ENCODE assay signal across 19 cellular contexts in the genomic region with DNA sequence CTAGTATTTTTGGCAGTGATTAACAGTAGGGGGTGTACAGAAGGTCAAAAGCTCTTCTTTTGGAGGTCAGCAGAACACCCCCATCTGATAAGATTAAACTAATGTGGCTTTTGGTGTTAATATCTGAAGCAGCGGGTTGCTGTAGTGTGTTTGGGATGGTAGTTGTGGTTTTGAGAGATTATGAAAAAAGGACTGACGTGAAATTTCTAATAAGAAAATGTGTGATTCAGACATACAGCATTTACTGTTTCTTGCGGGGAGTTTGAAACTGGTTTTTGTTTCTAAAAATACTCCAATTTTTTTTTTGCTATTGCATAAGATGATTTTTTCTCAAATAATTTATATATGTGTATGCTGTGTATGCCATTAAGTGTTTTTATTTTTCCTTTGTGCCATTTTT.
"Had no signal": no experiment of that assay in that cellular context is flagged by ENCODE, and none has a peak within 500 bp of the region (broad histone marks: within the 10 kb centered on the region; RNA-seq: fewer than 3 reads in every experiment).

No MANE protein-coding gene starts in this region.

- H3K4me3 Mint-ChIP-seq: central memory CD8-positive, alpha-beta T cell; effector memory CD8-positive, alpha-beta T cell; memory B cell; WTC11 had no signal

- H3K4me1 ChIP-seq: ascending aorta, colonic mucosa, gastroesophageal sphincter, prostate gland had no signal

- H3K27me3 Mint-ChIP-seq: central memory CD8-positive, alpha-beta T cell; effector memory CD8-positive, alpha-beta T cell; memory B cell had no signal

- H3K4me1 Mint-ChIP-seq: memory B cell had no signal

- H3K27ac ChIP-seq: ascending aorta, colonic mucosa, dorsolateral prefrontal cortex, esophagus squamous epithelium, gastroesophageal sphincter, heart left ventricle, prostate gland had no signal

- H3K4me3 ChIP-seq: ascending aorta, colonic mucosa, dorsolateral prefrontal cortex, esophagus squamous epithelium, gastroesophageal sphincter, heart left ventricle, prostate gland had no signal

- H3K27me3 ChIP-seq: ascending aorta, colonic mucosa, dorsolateral prefrontal cortex, esophagus squamous epithelium, gastroesophageal sphincter, heart left ventricle had no signal

- DNase-seq: activated gamma-delta T cell treated with Interleukin-2 at 50 U/mL for 16 hours; activated T-cell treated with anti-CD3 and anti-CD28 coated beads, Interleukin-2, amount 50 U/mL, for 1 hour; colonic mucosa; dorsolateral prefrontal cortex; effector memory CD8-positive, alpha-beta T cell; esophagus squamous epithelium; heart left ventricle; islet precursor cell; left colon; stimulated activated CD4-positive, alpha-beta T cell treated with anti-CD3 and anti-CD28 coated beads, Interleukin-12 subunit alpha, Interleukin-12 subunit beta, amount 100 ng/mL, for 4 hours; stimulated activated CD4-positive, alpha-beta T cell treated with anti-CD3 and anti-CD28 coated beads, Interleukin-4, amount 100 ng/mL, for 4 hours; stimulated activated naive CD8-positive, alpha-beta T cell treated with anti-CD3 and anti-CD28 coated beads, Interleukin-15, Interleukin-2, amounts not matched to agents 100 U/mL and 50 U/mL, for 24 hours had no signal

- H3K9me3 Mint-ChIP-seq: activated naive CD4-positive, alpha-beta T cell treated with anti-CD3 and anti-CD28 coated beads, Interleukin-2, amount 50 U/mL, for 72 hours; central memory CD8-positive, alpha-beta T cell; effector memory CD8-positive, alpha-beta T cell; memory B cell; WTC11 had no signal

- H3K27ac Mint-ChIP-seq: activated naive CD4-positive, alpha-beta T cell treated with anti-CD3 and anti-CD28 coated beads, Interleukin-2, amount 50 U/mL, for 72 hours; effector memory CD8-positive, alpha-beta T cell; memory B cell; WTC11 had no signal

- ATAC-seq: activated naive CD4-positive, alpha-beta T cell treated with anti-CD3 and anti-CD28 coated beads, Interleukin-2, amount 50 U/mL, for 72 hours; effector memory CD8-positive, alpha-beta T cell; gastroesophageal sphincter; heart left ventricle; left colon; stimulated activated naive CD8-positive, alpha-beta T cell treated with anti-CD3 and anti-CD28 coated beads, Interleukin-15, Interleukin-2, amounts not matched to agents 100 U/mL and 50 U/mL, for 24 hours; WTC11 had no signal

- H3K36me3 Mint-ChIP-seq: memory B cell, WTC11 had no signal

- H3K36me3 ChIP-seq: ascending aorta, colonic mucosa, gastroesophageal sphincter, prostate gland had no signal

- H3K9me3 ChIP-seq: ascending aorta, colonic mucosa, esophagus squamous epithelium, gastroesophageal sphincter, heart left ventricle, prostate gland had no signal
